In genomic region chr12:51171884-51172514, GRCh38 we compare ENCODE assay signal across 8 cellular contexts. TPM values are rescaled to one million over a fixed set of nuclear protein-coding genes. Genes with fewer than 3 reads are reported as not detected.
DNase-seq lines count a peak whose midpoint lies in the region; ATAC-seq and TF ChIP-seq lines count a peak whose summit lies in the region.

No MANE protein-coding gene starts in this region.

- TF ChIP-seq POLR2A in esophagus squamous epithelium (IDR thresholded peaks at IDR 0.05): no peak

- H3K27ac ChIP-seq in SJCRH30: peak overlapping the region; percentile 93
- H3K27ac ChIP-seq in esophagus squamous epithelium: peak overlapping the region; percentile 96 to 98 (median 96)
- H3K27ac ChIP-seq in neutrophil: peak overlapping the region; percentile 91

- H3K27me3 ChIP-seq in SJCRH30 (no peaks in the 10 kb centered on the region), esophagus squamous epithelium (no peaks in the 10 kb centered on the region), neutrophil (no peaks in the 10 kb centered on the region)

- H3K4me1 ChIP-seq in SJCRH30 (no peaks in the 10 kb centered on the region), esophagus squamous epithelium (peaks cover 11 to 37% (median 17%) of the 10 kb centered on the region in 3 donors), neutrophil (ENCODE audit: control insufficient read depth in 1 of 2, insufficient read depth in 1 of 2, low read depth in 1 of 2, low read length in 1 of 2) (peaks cover 31% of the 10 kb centered on the region in 2 experiments)

- 3 to 5% methylated on average over 13 to 16 of the region's 16 CpGs for WGBS in esophagus squamous epithelium, 2 donors

- ATAC-seq in HG02840 (IDR thresholded peaks at IDR 0.05; ENCODE audit: low FRiP score, unreplicated experiment) (peak; percentile 4), GM18520 (IDR thresholded peaks at IDR 0.05; ENCODE audit: unreplicated experiment) (no peak)

- peak; percentile 24 to 47 for DNase-seq in SJCRH30
- no peak for DNase-seq in esophagus squamous epithelium (lab: John Stamatoyannopoulos, UW)
- DNase-seq in NCI-H1930 (lab: John Stamatoyannopoulos, UW): no peak
- no peak for DNase-seq in activated CD4-positive, CD25-positive, alpha-beta regulatory T cell treated with anti-CD3 and anti-CD28 coated beads, Interleukin-2, amount 50 U/mL, for 72 hours

- peak overlapping the region; percentile 89 for H3K4me3 ChIP-seq in GM08714 (ENCODE audit: low read length)
- peak overlapping the region; percentile 73 for H3K4me3 ChIP-seq in SJCRH30
- peak overlapping the region; percentile 65 to 78 (median 75) for H3K4me3 ChIP-seq in esophagus squamous epithelium
- H3K4me3 ChIP-seq in neutrophil (ENCODE audit: low read depth in 1 of 2, low read length in 1 of 2): peak overlapping the region; percentile 79 to 90

- TF ChIP-seq CTCF in esophagus squamous epithelium (IDR thresholded peaks at IDR 0.05) (no peak), neutrophil (IDR thresholded peaks at IDR 0.05) (no peak)

- intact Hi-C loops in esophagus squamous epithelium (cut with DNase I): no loop called here

- H3K36me3 ChIP-seq in SJCRH30: no peaks in the 10 kb centered on the region
- no peaks in the 10 kb centered on the region for H3K36me3 ChIP-seq in esophagus squamous epithelium
- H3K36me3 ChIP-seq in neutrophil: no peaks in the 10 kb centered on the region

- no peaks in the 10 kb centered on the region; the same call in 1 of the 2 replicates for H3K9me3 ChIP-seq in SJCRH30 (replicated peaks)
- no peaks in the 10 kb centered on the region for H3K9me3 ChIP-seq in esophagus squamous epithelium
- no peaks in the 10 kb centered on the region for H3K9me3 ChIP-seq in neutrophil

RNA-seq across cellular contexts. Expression of gene TFCP2, which starts 0.9 kb away (rescaled TPM):
- 22.2 and 24.1 TPM in 2 replicates for total RNA-seq in SJCRH30 (2014; rRNA removed; shearing (Covaris generic))
- total RNA-seq in esophagus squamous epithelium: 10 to 100 TPM; 10.8 to 12.0 (median 11.7) TPM

RNA-seq across cellular contexts. Expression of gene POU6F1, which starts 45.9 kb away (rescaled TPM):
- total RNA-seq in SJCRH30 (2014; rRNA removed; shearing (Covaris generic)): 1.5 and 2.5 TPM in 2 replicates
- total RNA-seq in esophagus squamous epithelium: 1 to 10 TPM in 2 of 4 donors, under 1 TPM in 2; 0.42 to 5.9 (median 1.7) TPM

Comparison
In these comparisons a context has a peak if more than half of its experiments do, and no peak if none do; other contexts are left out.
1. DNase-seq: peak in SJCRH30 (2 of 2); none in esophagus squamous epithelium (single experiment), NCI-H1930 (0 of 2) and activated CD4-positive, CD25-positive, alpha-beta regulatory T cell treated with anti-CD3 and anti-CD28 coated beads, Interleukin-2, amount 50 U/mL, for 72 hours (single experiment).
2. Peak in every context shown above with its lines, with median percentiles within 50 percentile points of each other: H3K4me3 ChIP-seq and H3K27ac ChIP-seq.